ENCODE assay signal across 1 cellular context in genomic region chr1:8343464-8344001, GRCh38.
TF ChIP-seq lines count a peak whose summit lies in the region.

No MANE protein-coding gene starts in this region.

TF ChIP-seq in HepG2, 621 proteins besides CTCF, POLR2A, EP300 and RAD21 (continued from another document and continues in another):
- peak; percentile 58; the same call in 1 of the 2 replicates for TF ChIP-seq ZFP91 (CRISPR knock-in tag; IDR thresholded peaks at IDR 0.05; ENCODE audit: borderline replicate concordance)
- no peak for TF ChIP-seq AKNA (CRISPR knock-in tag; IDR thresholded peaks at IDR 0.05; ENCODE audit: borderline replicate concordance)
- 0 out of 2 replicates have a peak, but pooled peaks have one; percentile 26 for TF ChIP-seq SP4 (CRISPR knock-in tag; IDR thresholded peaks at IDR 0.05)
- TF ChIP-seq ZSCAN20 (CRISPR knock-in tag; IDR thresholded peaks at IDR 0.05; ENCODE audit: borderline replicate concordance): no peak
- TF ChIP-seq ZNF124 (CRISPR knock-in tag; IDR thresholded peaks at IDR 0.05): 0 out of 2 replicates have a peak, but pooled peaks have one; percentile 18
- peak; percentile 78 for TF ChIP-seq ZNF263 (CRISPR knock-in tag; IDR thresholded peaks at IDR 0.05)
- no peak for TF ChIP-seq ISX (CRISPR knock-in tag; conservative IDR thresholded peaks at IDR 0.05)
- no peak for TF ChIP-seq ZNF772 (CRISPR knock-in tag; IDR thresholded peaks at IDR 0.05)
- no peak for TF ChIP-seq ZBTB7B (CRISPR knock-in tag; IDR thresholded peaks at IDR 0.05)
- TF ChIP-seq BHLHE40 (IDR thresholded peaks at IDR 0.05; ENCODE audit: low read length): peak; percentile 45; the same call in 1 of the 2 replicates
- TF ChIP-seq BCL6 (CRISPR knock-in tag; IDR thresholded peaks at IDR 0.05): peak; percentile 38; the same call in 1 of the 2 replicates
- TF ChIP-seq TFDP1 (CRISPR knock-in tag; IDR thresholded peaks at IDR 0.05; ENCODE audit: borderline replicate concordance): 0 out of 2 replicates have a peak, but pooled peaks have one; percentile 4
- TF ChIP-seq ZBTB20 (CRISPR knock-in tag; IDR thresholded peaks at IDR 0.05; ENCODE audit: borderline replicate concordance, low read depth): 0 out of 2 replicates have a peak, but pooled peaks have one; percentile 38
- TF ChIP-seq ZFY (CRISPR knock-in tag; IDR thresholded peaks at IDR 0.05): peak; percentile 42; the same call in 1 of the 2 replicates
- TF ChIP-seq KLF11 (CRISPR knock-in tag; IDR thresholded peaks at IDR 0.05): 0 out of 2 replicates have a peak, but pooled peaks have one; percentile 22
- TF ChIP-seq GABPB1 (CRISPR knock-in tag; IDR thresholded peaks at IDR 0.05): peak; percentile 49; the same call in 1 of the 2 replicates
- peak; percentile 39; the same call in 1 of the 2 replicates for TF ChIP-seq RXRA (CRISPR knock-in tag; IDR thresholded peaks at IDR 0.05)
- 0 out of 4 replicates have a peak, but pooled peaks of 1 of the 2 experiments have one; percentile 43 for TF ChIP-seq ATF4 (CRISPR knock-in tag; IDR thresholded peaks at IDR 0.05)
- TF ChIP-seq KLF15 (CRISPR knock-in tag; IDR thresholded peaks at IDR 0.05; ENCODE audit: borderline replicate concordance): 0 out of 2 replicates have a peak, but pooled peaks have one; percentile 53
- TF ChIP-seq AHR (CRISPR knock-in tag; IDR thresholded peaks at IDR 0.05): peak; percentile 16; the same call in 1 of the 2 replicates
- 0 out of 2 replicates have a peak, but pooled peaks have one; percentile 27 for TF ChIP-seq SPEN (CRISPR knock-in tag; IDR thresholded peaks at IDR 0.05; ENCODE audit: low read depth)
- TF ChIP-seq TFE3 (CRISPR knock-in tag; IDR thresholded peaks at IDR 0.05): 0 out of 2 replicates have a peak, but pooled peaks have one; percentile 12
- 0 out of 2 replicates have a peak, but pooled peaks have one; percentile 20 for TF ChIP-seq ZNF292 (CRISPR knock-in tag; IDR thresholded peaks at IDR 0.05; ENCODE audit: borderline replicate concordance, low read depth)
- 0 out of 2 replicates have a peak, but pooled peaks have one; percentile 38 for TF ChIP-seq ZNF792 (CRISPR knock-in tag; IDR thresholded peaks at IDR 0.05)
- TF ChIP-seq ZNF280D (CRISPR knock-in tag; IDR thresholded peaks at IDR 0.05): 0 out of 2 replicates have a peak, but pooled peaks have one; percentile 60
- peak; percentile 41; the same call in 1 of the 2 replicates for TF ChIP-seq ELF1 (CRISPR knock-in tag; IDR thresholded peaks at IDR 0.05)
- 0 out of 2 replicates have a peak, but pooled peaks have one; percentile 30 for TF ChIP-seq POGZ (CRISPR knock-in tag; IDR thresholded peaks at IDR 0.05)
- peak; percentile 68; the same call in 1 of the 2 replicates for TF ChIP-seq MXD1 (CRISPR knock-in tag; IDR thresholded peaks at IDR 0.05)
- TF ChIP-seq ZFP62 (CRISPR knock-in tag; IDR thresholded peaks at IDR 0.05): no peak
- peak; percentile 71; the same call in 1 of the 2 replicates for TF ChIP-seq KDM5B (CRISPR knock-in tag; IDR thresholded peaks at IDR 0.05; ENCODE audit: borderline replicate concordance)
- peak; percentile 76 for TF ChIP-seq FOSL2 (CRISPR knock-in tag; IDR thresholded peaks at IDR 0.05)
- peak; percentile 48; the same call in 1 of the 2 replicates for TF ChIP-seq SALL1 (CRISPR knock-in tag; IDR thresholded peaks at IDR 0.05)
- no peak for TF ChIP-seq STAT6 (CRISPR knock-in tag; IDR thresholded peaks at IDR 0.05; ENCODE audit: borderline replicate concordance)
- TF ChIP-seq ZBTB37 (CRISPR knock-in tag; IDR thresholded peaks at IDR 0.05): no peak
- peak; percentile 51; the same call in 1 of the 2 replicates for TF ChIP-seq MTF2 (CRISPR knock-in tag; IDR thresholded peaks at IDR 0.05; ENCODE audit: borderline replicate concordance)
- no peak; the same call in 1 of the 2 replicates for TF ChIP-seq SSRP1 (CRISPR knock-in tag; IDR thresholded peaks at IDR 0.05)
- TF ChIP-seq PBX2 (CRISPR knock-in tag; IDR thresholded peaks at IDR 0.05): no peak
